ENCODE assay signal across 2 cellular contexts in genomic region chr7:7639847-7640220, GRCh38.
A peak's percentile ranks its signal among the peaks of the same experiment; 100 is the strongest.
TF ChIP-seq lines count a peak whose summit lies in the region.

No MANE protein-coding gene starts in this region.

TF ChIP-seq in SK-N-SH, 30 proteins besides CTCF, POLR2A, EP300 and RAD21 (continued from another document):
- TF ChIP-seq REST (IDR thresholded peaks at IDR 0.05; ENCODE audit: low read depth, low read length): no peak
- no peak for TF ChIP-seq TAF1 (IDR thresholded peaks at IDR 0.05; ENCODE audit: borderline replicate concordance, low read depth, low read length)
- no peak for TF ChIP-seq RCOR1 (IDR thresholded peaks at IDR 0.05; ENCODE audit: low read length)
- no peak for TF ChIP-seq EZH2phosphoT487 (IDR thresholded peaks at IDR 0.05; ENCODE audit: borderline replicate concordance, low read depth)
- TF ChIP-seq USF2 (IDR thresholded peaks at IDR 0.05; ENCODE audit: borderline replicate concordance, low read depth, low read length): no peak
- TF ChIP-seq YY1 (IDR thresholded peaks at IDR 0.05; ENCODE audit: low read depth): no peak
- TF ChIP-seq NRF1 (IDR thresholded peaks at IDR 0.05; ENCODE audit: low read depth, low read length): no peak
- no peak for TF ChIP-seq TCF12 (IDR thresholded peaks at IDR 0.05)
- no peak for TF ChIP-seq NFIC (IDR thresholded peaks at IDR 0.05; ENCODE audit: borderline replicate concordance)
- TF ChIP-seq RFX5 (IDR thresholded peaks at IDR 0.05; ENCODE audit: low read length): no peak
- no peak for TF ChIP-seq JUND (IDR thresholded peaks at IDR 0.05)
- TF ChIP-seq FOSL2 (IDR thresholded peaks at IDR 0.05; ENCODE audit: borderline replicate concordance, low read depth): no peak
- TF ChIP-seq MAX (IDR thresholded peaks at IDR 0.05; ENCODE audit: low read depth): no peak
- TF ChIP-seq SMC3 (IDR thresholded peaks at IDR 0.05; ENCODE audit: low read depth, low read length): no peak
- no peak for TF ChIP-seq PBX3 (IDR thresholded peaks at IDR 0.05)
- TF ChIP-seq ELF1 (IDR thresholded peaks at IDR 0.05): no peak
- TF ChIP-seq USF1 (IDR thresholded peaks at IDR 0.05; ENCODE audit: borderline replicate concordance, low read depth): no peak
- TF ChIP-seq RXRA (IDR thresholded peaks at IDR 0.05; ENCODE audit: borderline replicate concordance, low read depth): no peak
TF ChIP-seq in SK-N-SH: peak in this region for 0.

TF ChIP-seq in HepG2, 621 proteins besides CTCF, POLR2A, EP300 and RAD21 (continued from another document):
- TF ChIP-seq ZBTB43 (CRISPR knock-in tag; conservative IDR thresholded peaks at IDR 0.05) (0 out of 2 replicates have a peak, but pooled peaks have one; percentile 16), MAFF (IDR thresholded peaks at IDR 0.05; ENCODE audit: low read depth, low read length) (peak; percentile 74), ZNF335 (CRISPR knock-in tag; IDR thresholded peaks at IDR 0.05) (0 out of 2 replicates have a peak, but pooled peaks have one; percentile 2)
